ENCODE assay signal across 9 cellular contexts in genomic region chr2:119521437-119521825, GRCh38. TPM values are rescaled to one million over a fixed set of nuclear protein-coding genes. Genes with fewer than 3 reads are reported as not detected.
"Had no signal": no experiment of that assay in that cellular context is flagged by ENCODE, and none has a peak within 500 bp of the region (broad histone marks: within the 10 kb centered on the region; RNA-seq: fewer than 3 reads in every experiment).

No MANE protein-coding gene starts in this region.

- H3K9me3 Mint-ChIP-seq: GM23338, IgD-negative memory B cell had no signal

- H3K27ac ChIP-seq: HL-60 had no signal

- H3K4me1 Mint-ChIP-seq: IgD-negative memory B cell had no signal

- H3K27ac Mint-ChIP-seq: GM23338, H9, IgD-negative memory B cell had no signal

- H3K4me3 Mint-ChIP-seq: GM23338, H9, IgD-negative memory B cell had no signal

- H3K4me3 ChIP-seq: GM23338 had no signal

- DNase-seq: H9, HCEC 1CT, KBM-7 had no signal

- ATAC-seq: GM23338, HepG2 had no signal

RNA-seq across cellular contexts. Expression of gene SCTR, which starts 2.9 kb away (rescaled TPM):
- total RNA-seq: GM23338, H1, H9, HepG2, HT1080 had no signal

RNA-seq across cellular contexts. Expression of gene CFAP221, which starts 22.8 kb away (rescaled TPM):
- total RNA-seq: HepG2, HT1080 had no signal
